In the genomic region with DNA sequence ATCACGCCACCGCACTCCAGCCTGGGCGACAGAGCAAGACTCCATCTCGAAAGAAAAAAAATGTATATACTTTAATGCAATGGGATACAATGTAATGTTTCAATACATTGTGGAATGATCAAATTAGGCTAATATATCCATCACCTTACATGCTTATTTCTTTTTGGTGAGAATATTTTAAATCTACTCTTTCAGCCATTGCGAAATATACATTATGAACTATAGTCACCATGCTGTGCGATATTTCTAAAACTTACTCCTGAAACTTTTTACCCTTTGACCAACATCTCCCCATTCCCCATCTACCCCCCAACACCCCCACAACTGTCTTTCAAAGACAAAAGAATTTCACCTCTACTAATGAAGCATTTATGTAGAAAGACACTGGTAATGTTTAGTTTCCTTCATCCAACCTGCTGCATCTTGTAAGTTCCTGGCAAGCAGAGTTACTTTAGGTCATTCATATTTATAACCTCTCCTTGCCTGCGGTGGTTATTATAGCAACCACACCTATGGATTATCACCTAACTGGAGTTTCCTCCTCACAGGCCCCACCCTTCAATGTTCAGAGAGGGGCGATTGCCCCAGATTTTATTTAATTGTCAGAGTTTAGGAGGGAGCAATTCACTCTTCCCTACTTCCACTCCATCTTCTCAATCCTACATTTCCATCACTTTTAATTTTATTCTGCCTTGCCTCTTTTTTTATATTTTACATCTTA, we compare ENCODE assay signal across 8 cellular contexts. TPM values are rescaled to one million over a fixed set of nuclear protein-coding genes. Genes with fewer than 3 reads are reported as not detected.
DNase-seq lines count a peak whose midpoint lies in the region; ATAC-seq, FAIRE-seq and TF ChIP-seq lines count a peak whose summit lies in the region.

No MANE protein-coding gene starts in this region.

- H3K4me3 ChIP-seq in GM23248 (peak overlapping the region; percentile 97), RWPE2 (ENCODE audit: severe bottlenecking) (peak overlapping the region; percentile 98), esophagus squamous epithelium (peak overlapping the region; percentile 80 to 88 (median 84)), skeletal muscle satellite cell (ENCODE audit: low read length) (peak overlapping the region; percentile 97)

- peaks cover 31% of the 10 kb centered on the region for H3K79me2 ChIP-seq in GM23248 (ENCODE audit: insufficient read depth)

- peak overlapping the region; percentile 83 for H3K9ac ChIP-seq in GM23248
- H3K9ac ChIP-seq in skeletal muscle satellite cell (ENCODE audit: low read depth, low read length) = peak overlapping the region; percentile 88

- H3F3A ChIP-seq in GM23248 (ENCODE audit: insufficient read depth) = peaks cover 9% of the 10 kb centered on the region; the same call in 1 of the 2 replicates

- H2AFZ ChIP-seq in GM23248 = peak overlapping the region; percentile 97

- DNase-seq in GM23248 (no peak), RWPE2 (ENCODE audit: low spot score) (no peak), esophagus squamous epithelium (lab: John Stamatoyannopoulos, UW) (no peak), HTR-8/SVneo (ENCODE audit: insufficient read length, low spot score) (no peak), NCI-H226 (no peak), amniotic stem cell (lab: John Stamatoyannopoulos, UW) (no peak)
- no peak for DNase-seq in stimulated activated CD4-positive, alpha-beta T cell treated with anti-CD3 and anti-CD28 coated beads, Interleukin-4, amount 100 ng/mL, for 1 hour

- H3K9me3 ChIP-seq in GM23248 (ENCODE audit: low read depth) (no peaks in the 10 kb centered on the region), RWPE2 (ENCODE audit: severe bottlenecking) (no peaks in the 10 kb centered on the region), esophagus squamous epithelium (no peaks in the 10 kb centered on the region), skeletal muscle satellite cell (replicated peaks; ENCODE audit: low read length) (no peaks in the 10 kb centered on the region)

- FAIRE-seq in HTR-8/SVneo (lab: Jason Lieb, UNC) = no peak

- peak overlapping the region; percentile 83 for H3K4me2 ChIP-seq in GM23248 (ENCODE audit: unreplicated experiment)
- peak overlapping the region; percentile 82 for H3K4me2 ChIP-seq in skeletal muscle satellite cell (ENCODE audit: low read length)

- WGBS in GM23248 (ENCODE audit: low coverage in 1 of 2, low lambda C conversion rate in 2 of 2, missing lambda C conversion rate in 2 of 2), 2 experiments = 83 to 85% methylated on average over 8 of the region's 8 CpGs
- whole genome bisulfite sequencing in esophagus squamous epithelium, 2 donors = 68 to 69% methylated on average over 8 of the region's 8 CpGs

- no peaks in the 10 kb centered on the region for H3K9me2 ChIP-seq in GM23248 (ENCODE audit: insufficient read depth)

- H3K27me3 ChIP-seq in GM23248 (replicated peaks; ENCODE audit: insufficient read depth) = no peaks in the 10 kb centered on the region
- H3K27me3 ChIP-seq in RWPE2 (ENCODE audit: insufficient read depth, poor library complexity, severe bottlenecking) = no peaks in the 10 kb centered on the region
- no peaks in the 10 kb centered on the region for H3K27me3 ChIP-seq in esophagus squamous epithelium
- peaks cover 2% of the 10 kb centered on the region for H3K27me3 ChIP-seq in skeletal muscle satellite cell (ENCODE audit: control insufficient read depth, insufficient read depth, low read length)

- H3K27ac ChIP-seq in GM23248 (peak overlapping the region; percentile 64), RWPE2 (ENCODE audit: poor library complexity, severe bottlenecking) (peak overlapping the region; percentile 77), esophagus squamous epithelium (peak overlapping the region; percentile 95 to 98 (median 97))

- H3K4me1 ChIP-seq in GM23248 (ENCODE audit: insufficient read depth) = peaks cover 7% of the 10 kb centered on the region
- peaks cover 6% of the 10 kb centered on the region for H3K4me1 ChIP-seq in RWPE2 (ENCODE audit: insufficient read depth, poor library complexity, severe bottlenecking)
- peaks cover 8 to 29% (median 12%) of the 10 kb centered on the region in 3 donors for H3K4me1 ChIP-seq in esophagus squamous epithelium
- H3K4me1 ChIP-seq in skeletal muscle satellite cell (ENCODE audit: control insufficient read depth, insufficient read depth, low read length) = peaks cover 9% of the 10 kb centered on the region

- intact Hi-C loops in esophagus squamous epithelium (cut with DNase I) = no loop called here

- in situ Hi-C loops in GM23248 (cut with MboI) = no loop called here

- H4K20me1 ChIP-seq in GM23248 (ENCODE audit: insufficient read depth) = no peaks in the 10 kb centered on the region

- ATAC-seq in RWPE2 (ENCODE audit: low read depth) = no peak

- no peaks in the 10 kb centered on the region for H3K36me3 ChIP-seq in GM23248 (ENCODE audit: low read depth)
- no peaks in the 10 kb centered on the region for H3K36me3 ChIP-seq in RWPE2 (ENCODE audit: low read depth)
- H3K36me3 ChIP-seq in esophagus squamous epithelium = no peaks in the 10 kb centered on the region
- no peaks in the 10 kb centered on the region for H3K36me3 ChIP-seq in skeletal muscle satellite cell (ENCODE audit: insufficient read depth, low read length)

- TF ChIP-seq CTCF in RWPE2 (IDR thresholded peaks at IDR 0.05; ENCODE audit: poor library complexity, severe bottlenecking) (no peak), esophagus squamous epithelium (IDR thresholded peaks at IDR 0.05) (no peak)

- no peak for TF ChIP-seq POLR2A in esophagus squamous epithelium (IDR thresholded peaks at IDR 0.05)

RNA-seq across cellular contexts. Expression of gene ME2, which starts 1.2 kb away (rescaled TPM):
- total RNA-seq in GM23248 (2014; rRNA removed; shearing (Covaris generic)) = 24.5 and 32.2 TPM in 2 replicates
- 24.1 and 25.6 TPM in 2 replicates for polyA plus RNA-seq in GM23248 (2016; fragmentation: Nextera tagmentation; extraction: Ambion mirVana)
- 10 to 100 TPM; 18.5 to 32.2 (median 25.5) TPM for total RNA-seq in esophagus squamous epithelium
- 40.4 and 57.0 TPM in 2 replicates for total RNA-seq in skeletal muscle satellite cell (2012; rRNA removed)

RNA-seq across cellular contexts. Expression of gene MRO, which starts 57.9 kb away (rescaled TPM):
- total RNA-seq in GM23248 (2014; rRNA removed; shearing (Covaris generic)) = not detected in 2 replicates
- polyA plus RNA-seq in GM23248 (2016; fragmentation: Nextera tagmentation; extraction: Ambion mirVana) = not detected in 2 replicates
- total RNA-seq in esophagus squamous epithelium = 1 to 10 TPM in 1 of 4 donors, under 1 TPM in 3; 0.13 to 1.7 (median 0.83) TPM
- 1.0 TPM in 1 of 2 replicates, not detected in the other for total RNA-seq in skeletal muscle satellite cell (2012; rRNA removed)
